In genomic region chr20:56373942-56374341, GRCh38 we compare ENCODE assay signal across 10 cellular contexts. TPM values are rescaled to one million over a fixed set of nuclear protein-coding genes. Genes with fewer than 3 reads are reported as not detected.
DNase-seq lines count a peak whose midpoint lies in the region; ATAC-seq, FAIRE-seq and TF ChIP-seq lines count a peak whose summit lies in the region.
"Had no signal": no experiment of that assay in that cellular context is flagged by ENCODE, and none has a peak within 500 bp of the region (broad histone marks: within the 10 kb centered on the region; RNA-seq: fewer than 3 reads in every experiment).

No MANE protein-coding gene starts in this region.

- in situ Hi-C loops in ACHN (cut with HindIII; ENCODE audit: low pct_ligation_motif_present, low pct_unique_long_range_greater_than_20kb, low sequenced_read_pairs) = no loop called here

- H3K36me3 ChIP-seq in testis (ENCODE audit: low read depth, missing control alignments) = no peaks in the 10 kb centered on the region

- FAIRE-seq in GM12892 (lab: Jason Lieb, UNC) = no peak

- H3K4me3 ChIP-seq in fibroblast of pulmonary artery (replicated peaks; ENCODE audit: low read depth, low read length) (no peak overlapping the region), testis (no peak overlapping the region)

- intact Hi-C loops in testis (cut with DNase I; ENCODE audit: low total_unique reads) = no loop called here

- H3K4me1 ChIP-seq in testis = no peaks in the 10 kb centered on the region

- no peak overlapping the region for H3K27ac ChIP-seq in testis

- ATAC-seq in GM18858 (IDR thresholded peaks at IDR 0.05; ENCODE audit: unreplicated experiment) = peak; percentile 49
- ATAC-seq in HG02798 (IDR thresholded peaks at IDR 0.05; ENCODE audit: poor library complexity, unreplicated experiment) = no peak

- WGBS in testis, 2 donors = 54 to 61% methylated on average over 1 of the region's 1 CpG

- DNase-seq in ACHN (peak; percentile 51), OCI-M1 (lab: John Stamatoyannopoulos, UW) (peak; percentile 82), fibroblast of pulmonary artery (ENCODE audit: low read depth) (peak; percentile 97), testis (no peak), GM12892 (ENCODE audit: insufficient read length) (no peak), nucleus accumbens (lab: John Stamatoyannopoulos, UW) (no peak)
- DNase-seq: NCI-H146, nephron progenitor cell had no signal

- no peak for TF ChIP-seq CTCF in fibroblast of pulmonary artery (IDR thresholded peaks at IDR 0.05; ENCODE audit: low read length, missing control alignments)
- TF ChIP-seq CTCF in testis (IDR thresholded peaks at IDR 0.05) = no peak

- no peaks in the 10 kb centered on the region for H3K27me3 ChIP-seq in testis

- no peaks in the 10 kb centered on the region for H3K9me3 ChIP-seq in testis

- TF ChIP-seq POLR2A in testis (IDR thresholded peaks at IDR 0.05) (no peak), GM12892 (IDR thresholded peaks at IDR 0.05; ENCODE audit: low read depth, low read length) (no peak)

RNA-seq across cellular contexts. Expression of gene FAM210B, which starts 15.2 kb away (rescaled TPM):
- 10 to 100 TPM; 26.7 to 33.9 TPM for total RNA-seq in testis
- polyA plus RNA-seq in testis (ENCODE audit: insufficient read depth, low read depth, low replicate concordance) = 29.5 TPM
- 2.1 TPM for polyA plus RNA-seq in GM12892 (2012; ENCODE audit: missing spikeins)

RNA-seq across cellular contexts. Expression of gene AURKA, which starts 18.1 kb away (rescaled TPM):
- total RNA-seq in testis = 10 to 100 TPM; 27.2 to 35.4 TPM
- 87.6 TPM for polyA plus RNA-seq in testis (ENCODE audit: insufficient read depth, low read depth, low replicate concordance)
- 22.2 TPM for polyA plus RNA-seq in GM12892 (2012; ENCODE audit: missing spikeins)

RNA-seq across cellular contexts. Expression of gene CSTF1, which starts 18.5 kb away (rescaled TPM):
- 10 to 100 TPM; 41.8 to 53.3 TPM for total RNA-seq in testis
- 80.6 TPM for polyA plus RNA-seq in testis (ENCODE audit: insufficient read depth, low read depth, low replicate concordance)
- 32.8 TPM for polyA plus RNA-seq in GM12892 (2012; ENCODE audit: missing spikeins)

RNA-seq across cellular contexts. Expression of gene CASS4, which starts 38.1 kb away (rescaled TPM):
- 1 to 10 TPM in 1 of 2 donors, under 1 TPM in 1; 0.79 to 1.8 TPM for total RNA-seq in testis
- polyA plus RNA-seq in testis (ENCODE audit: insufficient read depth, low read depth, low replicate concordance) = 0.92 TPM
- polyA plus RNA-seq in GM12892 (2012; ENCODE audit: missing spikeins) = 0.15 TPM

Comparison
In these comparisons a context has a peak if more than half of its experiments do, and no peak if none do; other contexts are left out.
1. DNase-seq: peak in ACHN (single experiment), OCI-M1 (single experiment) and fibroblast of pulmonary artery (single experiment); none in testis (single experiment), GM12892 (single experiment) and nucleus accumbens (0 of 56).